1 cellular context compared by ENCODE assay signal in genomic region chr1:92524944-92525590, GRCh38. TPM values are rescaled to one million over a fixed set of nuclear protein-coding genes. Genes with fewer than 3 reads are reported as not detected.
"Had no signal": no experiment of that assay in that cellular context is flagged by ENCODE, and none has a peak within 500 bp of the region (broad histone marks: within the 10 kb centered on the region; RNA-seq: fewer than 3 reads in every experiment).

No MANE protein-coding gene starts in this region.

RNA-seq across cellular contexts. Expression of gene GFI1, which starts 38.3 kb away (rescaled TPM):
- total RNA-seq: GM23248 had no signal
- polyA plus RNA-seq: GM23248 had no signal
